In the genomic region with DNA sequence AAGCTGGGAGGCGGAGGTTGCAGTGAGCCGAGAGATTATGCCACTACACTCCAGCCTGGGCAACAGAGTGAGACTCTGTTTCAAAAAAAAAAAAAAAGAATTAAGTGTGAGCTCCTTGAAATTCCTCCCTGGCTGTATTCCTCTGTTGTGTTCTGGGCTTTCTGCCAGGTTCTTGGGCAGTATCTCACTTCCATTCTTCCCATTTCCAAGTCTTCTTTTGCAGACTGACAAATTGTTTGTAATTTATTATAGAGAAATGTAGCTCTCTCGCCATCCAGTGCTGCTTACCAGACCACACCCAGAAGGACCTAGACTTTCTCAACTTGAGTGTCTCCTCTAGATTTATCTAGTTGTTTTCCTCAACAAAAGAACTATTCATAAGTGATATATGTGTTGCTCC, we compare ENCODE assay signal across 17 cellular contexts.
DNase-seq lines count a peak whose midpoint lies in the region; TF ChIP-seq lines count a peak whose summit lies in the region.
"Had no signal": no experiment of that assay in that cellular context is flagged by ENCODE, and none has a peak within 500 bp of the region (broad histone marks: within the 10 kb centered on the region; RNA-seq: fewer than 3 reads in every experiment).

No MANE protein-coding gene starts in this region.

- H3K27ac Mint-ChIP-seq in nephron: peak overlapping the region; percentile 23 to 98 (median 90)
- H3K27ac Mint-ChIP-seq: CD8-positive, alpha-beta memory T cell had no signal

- peaks cover 27% of the 10 kb centered on the region; the same call in 1 of the 2 replicates for H3F3A ChIP-seq in PC-9 (ENCODE audit: insufficient read depth, low read depth)

- no peak overlapping the region for H3K4me3 Mint-ChIP-seq in nephron
- H3K4me3 Mint-ChIP-seq: brain; CD8-positive, alpha-beta memory T cell had no signal

- no peak overlapping the region for H3K27ac ChIP-seq in PC-9
- H3K27ac ChIP-seq: esophagus squamous epithelium, Peyer's patch had no signal

- H3K27me3 ChIP-seq in MG63: no peaks in the 10 kb centered on the region
- no peaks in the 10 kb centered on the region for H3K27me3 ChIP-seq in PC-9 (ENCODE audit: insufficient read depth, low read depth)
- H3K27me3 ChIP-seq: esophagus squamous epithelium, Peyer's patch had no signal

- DNase-seq in Caki2 (ENCODE audit: low read depth) (peak; percentile 12), MG63 (peak; percentile 50), epithelial cell of esophagus (ENCODE audit: low read depth) (peak; percentile 65), pons (ENCODE audit: low spot score) (no peak), PC-9 (no peak)
- DNase-seq in activated T-cell treated with anti-CD3 and anti-CD28 coated beads, Interleukin-2, amount 50 U/mL, for 48 hours: no peak
- DNase-seq in activated effector memory CD4-positive, alpha-beta T cell treated with Interleukin-2 at 50 U/mL for 16 hours: no peak
- DNase-seq: activated T-cell treated with anti-CD3 and anti-CD28 coated beads for 4 hours; CD8-positive, alpha-beta memory T cell; esophagus squamous epithelium; GOT3; kidney; NCI-H2227 treated with DMSO at 0.1 percent for 48 hours; Peyer's patch had no signal

- peaks cover 12% of the 10 kb centered on the region for H3K79me2 ChIP-seq in PC-9 (ENCODE audit: low read depth)

- peaks cover 3% of the 10 kb centered on the region for H3K9me3 Mint-ChIP-seq in nephron

- H3K36me3 ChIP-seq in MG63 (no peaks in the 10 kb centered on the region), PC-9 (ENCODE audit: low read depth) (no peaks in the 10 kb centered on the region)
- H3K36me3 ChIP-seq: esophagus squamous epithelium, Peyer's patch had no signal

- H3K9me3 ChIP-seq in MG63 (no peaks in the 10 kb centered on the region), PC-9 (ENCODE audit: insufficient read depth, low read depth) (0 out of 2 replicates have a peak, but pooled peaks cover 2% of the 10 kb centered on the region)
- H3K9me3 ChIP-seq: esophagus squamous epithelium, Peyer's patch had no signal

- peaks cover 3% of the 10 kb centered on the region for H3K27me3 Mint-ChIP-seq in nephron (ENCODE audit: low read depth)
- H3K27me3 Mint-ChIP-seq: brain; CD8-positive, alpha-beta memory T cell had no signal

- CTCF ChIA-PET in PC-9 (lab: Charles Lee): interaction anchor here (1.0 to 1.1 kb wide), 2 partner anchors 14 to 146 kb away, joined by 3 read pairs; no protein-coding TSS in a partner anchor

- BruUV-seq in PC-9 (replicated peaks; lab: Mats Ljungman, UMichigan): no TSS peak

- H3K4me3 ChIP-seq in MG63: no peak overlapping the region
- no peak overlapping the region for H3K4me3 ChIP-seq in epithelial cell of esophagus (ENCODE audit: low read length)
- H3K4me3 ChIP-seq in PC-9: no peak overlapping the region
- H3K4me3 ChIP-seq: esophagus squamous epithelium, K562, Peyer's patch had no signal

- no peaks in the 10 kb centered on the region for H4K20me1 ChIP-seq in PC-9 (ENCODE audit: insufficient read depth)

- H3K4me1 Mint-ChIP-seq in nephron: peaks cover 19% of the 10 kb centered on the region
- H3K4me1 Mint-ChIP-seq: CD8-positive, alpha-beta memory T cell had no signal

- intact Hi-C loops in PC-9 (cut with micrococcal nuclease; ENCODE audit: unreplicated experiment): no loop called here

- H3K36me3 Mint-ChIP-seq in nephron (ENCODE audit: low read depth): no peaks in the 10 kb centered on the region
- H3K36me3 Mint-ChIP-seq: brain; CD8-positive, alpha-beta memory T cell had no signal

- H3K4me2 ChIP-seq in PC-9: no peak overlapping the region

- H3K9me2 ChIP-seq in PC-9 (ENCODE audit: insufficient read depth): peaks cover 3% of the 10 kb centered on the region; the same call in 1 of the 2 replicates

- no peak overlapping the region for H2AFZ ChIP-seq in PC-9

- POLR2A ChIA-PET in PC-9 (lab: Charles Lee; ENCODE audit: unreplicated experiment): interaction anchor here (0.6 kb wide), 1 partner anchor 20 kb away, joined by 6 read pairs; no protein-coding TSS in a partner anchor

- peaks cover 35% of the 10 kb centered on the region for H3K4me1 ChIP-seq in PC-9 (replicated peaks; ENCODE audit: insufficient read depth)
- H3K4me1 ChIP-seq: Peyer's patch had no signal

- TF ChIP-seq CTCF in epithelial cell of esophagus (IDR thresholded peaks at IDR 0.05; ENCODE audit: insufficient read depth, low read depth, low read length, missing control alignments) (no peak), nephron (IDR thresholded peaks at IDR 0.05; ENCODE audit: unreplicated experiment in 3 of 3) (no peak), PC-9 (conservative IDR thresholded peaks at IDR 0.05) (no peak)

- in situ Hi-C loops in Caki2 (cut with HindIII; ENCODE audit: low pct_unique_long_range_greater_than_20kb, low sequenced_read_pairs): no loop called here

Comparison
In these comparisons a context has a peak if more than half of its experiments do, and no peak if none do; other contexts are left out.
1. DNase-seq: peak in Caki2 (single experiment), MG63 (single experiment) and epithelial cell of esophagus (single experiment); none in pons (single experiment), PC-9 (0 of 2), activated T-cell treated with anti-CD3 and anti-CD28 coated beads, Interleukin-2, amount 50 U/mL, for 48 hours (0 of 2) and activated effector memory CD4-positive, alpha-beta T cell treated with Interleukin-2 at 50 U/mL for 16 hours (single experiment).